ENCODE assay signal across 12 cellular contexts in genomic region chr17:64277831-64278562, GRCh38. TPM values are rescaled to one million over a fixed set of nuclear protein-coding genes. Genes with fewer than 3 reads are reported as not detected.
DNase-seq lines count a peak whose midpoint lies in the region; ATAC-seq and TF ChIP-seq lines count a peak whose summit lies in the region.
"Had no signal": no experiment of that assay in that cellular context is flagged by ENCODE, and none has a peak within 500 bp of the region (broad histone marks: within the 10 kb centered on the region; RNA-seq: fewer than 3 reads in every experiment).

No MANE protein-coding gene starts in this region.

- no peaks in the 10 kb centered on the region; the same call in 1 of the 2 replicates for H3F3A ChIP-seq in GM23248 (ENCODE audit: insufficient read depth)

- WGBS in GM23248 (ENCODE audit: low coverage in 1 of 2, low lambda C conversion rate in 2 of 2, missing lambda C conversion rate in 2 of 2), 2 experiments, result 67% methylated on average over 7 of the region's 7 CpGs
- 59 to 63% (median 61%) methylated on average over 7 of the region's 7 CpGs for WGBS in psoas muscle, 3 donors

- peak; percentile 64 to 75 for ATAC-seq in left cardiac atrium
- ATAC-seq in psoas muscle, result peak; percentile 75 to 87 (median 79)

- H3K27me3 ChIP-seq in GM23248 (replicated peaks; ENCODE audit: insufficient read depth) (no peaks in the 10 kb centered on the region), adipocyte (replicated peaks; ENCODE audit: control insufficient read depth, insufficient read depth, low read length) (no peaks in the 10 kb centered on the region), psoas muscle (ENCODE audit: insufficient read depth in 3 of 3, low read length in 2 of 3) (no peaks in the 10 kb centered on the region)

- no peaks in the 10 kb centered on the region for H3K9me2 ChIP-seq in GM23248 (ENCODE audit: insufficient read depth)

- no peaks in the 10 kb centered on the region for H3K36me3 ChIP-seq in GM23248 (ENCODE audit: low read depth)
- no peaks in the 10 kb centered on the region for H3K36me3 ChIP-seq in adipocyte (ENCODE audit: control insufficient read depth, insufficient read depth, low read length, severe bottlenecking)
- no peaks in the 10 kb centered on the region for H3K36me3 ChIP-seq in psoas muscle (ENCODE audit: insufficient read depth in 1 of 2, low read depth in 1 of 2)

- TF ChIP-seq CTCF in psoas muscle (IDR thresholded peaks at IDR 0.05), result no peak

- DNase-seq in GM23248 (peak; percentile 22), adipocyte (ENCODE audit: low read depth) (no peak), left cardiac atrium (no peak), psoas muscle (no peak), GOT3 (lab: John Stamatoyannopoulos, UW) (no peak), DMS114 treated with DMSO at 0.1 percent for 48 hours (lab: John Stamatoyannopoulos, UW; ENCODE audit: unreplicated experiment) (no peak)
- DNase-seq in activated CD8-positive, alpha-beta memory T cell treated with anti-CD3 and anti-CD28 coated beads for 24 hours, result no peak
- no peak for DNase-seq in activated CD4-positive, alpha-beta T cell treated with anti-CD3 and anti-CD28 coated beads for 4 hours
- DNase-seq: activated CD4-positive, CD25-positive, alpha-beta regulatory T cell treated with anti-CD3 and anti-CD28 coated beads, Interleukin-2, amount 50 U/mL, for 72 hours; CD8-positive, alpha-beta memory T cell; cerebellar nuclear complex; KG1 had no signal

- no peak overlapping the region for H3K4me2 ChIP-seq in GM23248 (ENCODE audit: unreplicated experiment)

- H3K79me2 ChIP-seq in GM23248 (ENCODE audit: insufficient read depth), result no peaks in the 10 kb centered on the region

- in situ Hi-C loops in GM23248 (cut with MboI), result loop anchor here (10.0 to 25.0 kb wide), 2 partner anchors 243 to 366 kb away; partner anchors contain the start of genes CSHL1 and GH1

- no peaks in the 10 kb centered on the region for H3K9me3 ChIP-seq in GM23248 (ENCODE audit: low read depth)
- no peaks in the 10 kb centered on the region for H3K9me3 ChIP-seq in adipocyte (ENCODE audit: control insufficient read depth, low read length)
- no peaks in the 10 kb centered on the region for H3K9me3 ChIP-seq in psoas muscle

- no peak overlapping the region for H3K4me3 ChIP-seq in GM23248
- H3K4me3 ChIP-seq in adipocyte (ENCODE audit: low read length), result no peak overlapping the region
- no peak overlapping the region for H3K4me3 ChIP-seq in psoas muscle

- no peak overlapping the region for H3K9ac ChIP-seq in GM23248
- peak overlapping the region; percentile 1 for H3K9ac ChIP-seq in adipocyte (ENCODE audit: low read length)

- no peak overlapping the region for H3K27ac ChIP-seq in GM23248
- peak overlapping the region; percentile 83 for H3K27ac ChIP-seq in psoas muscle

- H2AFZ ChIP-seq in GM23248, result peak overlapping the region; percentile 49; the same call in 1 of the 2 replicates

- intact Hi-C loops in left cardiac atrium (cut with DNase I), result loop anchor here in 1 of 2 donors (2.0 to 10.0 kb wide), 2 partner anchors 73 to 125 kb away; no protein-coding TSS in a partner anchor
- intact Hi-C loops in psoas muscle (cut with DNase I), result no loop called here

- no peaks in the 10 kb centered on the region for H4K20me1 ChIP-seq in GM23248 (ENCODE audit: insufficient read depth)

- H3K4me1 ChIP-seq in GM23248 (ENCODE audit: insufficient read depth) (peaks cover 10% of the 10 kb centered on the region; the same call in 1 of the 2 replicates), adipocyte (ENCODE audit: control insufficient read depth, insufficient read depth, low read length) (peaks cover 16% of the 10 kb centered on the region), psoas muscle (peaks cover 30% of the 10 kb centered on the region)

RNA-seq across cellular contexts. Expression of gene TEX2, which starts 14.9 kb away (rescaled TPM):
- total RNA-seq in GM23248 (2014; rRNA removed; shearing (Covaris generic)), result 37.0 and 39.8 TPM in 2 replicates
- 26.9 and 28.3 TPM in 2 replicates for polyA plus RNA-seq in GM23248 (2016; fragmentation: Nextera tagmentation; extraction: Ambion mirVana)
- 10 to 100 TPM; 40.7 to 54.8 TPM for total RNA-seq in left cardiac atrium
- total RNA-seq in psoas muscle, result 10 to 100 TPM; 45.7 to 72.7 (median 55.7) TPM
- polyA plus RNA-seq in psoas muscle, result 10 to 100 TPM; 29.4 to 57.1 (median 42.9) TPM
